Comparison of ENCODE assay signal across 1 cellular context in the genomic region with DNA sequence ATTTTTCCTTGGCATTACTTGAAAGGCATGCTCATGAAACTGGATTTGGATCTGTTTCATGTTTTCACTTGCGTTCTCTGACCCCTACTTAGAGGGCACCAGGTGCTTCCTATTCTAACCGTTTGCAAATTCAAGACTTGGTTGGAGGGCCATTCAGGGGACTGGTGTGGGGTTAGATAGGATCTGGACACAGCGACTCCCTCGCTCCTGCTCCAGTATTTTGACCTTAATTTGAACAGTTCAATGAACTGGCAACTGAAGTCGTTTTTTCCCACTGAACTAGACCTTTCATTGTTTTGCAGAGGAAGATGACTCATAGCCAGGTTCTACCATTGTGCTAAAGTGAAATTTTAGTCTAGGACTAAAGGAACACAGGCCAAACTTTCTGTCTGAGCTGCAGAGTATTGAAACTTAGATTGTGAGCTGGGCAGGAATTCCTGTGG.
A peak's percentile ranks its signal among the peaks of the same experiment; 100 is the strongest.
TF ChIP-seq lines count a peak whose summit lies in the region.

No MANE protein-coding gene starts in this region.

TF ChIP-seq in HepG2, 621 proteins besides CTCF, POLR2A, EP300 and RAD21 (continued from another document and continues in another):
- TF ChIP-seq ELF3 (CRISPR knock-in tag; IDR thresholded peaks at IDR 0.05): peak; percentile 43; the same call in 1 of the 2 replicates
- no peak for TF ChIP-seq MTF1 (CRISPR knock-in tag; IDR thresholded peaks at IDR 0.05)
- 0 out of 2 replicates have a peak, but pooled peaks have one; percentile 12 for TF ChIP-seq TCF7 (IDR thresholded peaks at IDR 0.05; ENCODE audit: low read depth)
- TF ChIP-seq MAFK (conservative IDR thresholded peaks at IDR 0.05 in 1 of 2, IDR thresholded peaks at IDR 0.05 in 1 of 2; ENCODE audit: low read length in 2 of 2): peak in 1 of 2 experiments; percentile 72; a peak in 2 of 4 replicates
- no peak for TF ChIP-seq ZNF17 (CRISPR knock-in tag; IDR thresholded peaks at IDR 0.05)
- TF ChIP-seq NFYC (CRISPR knock-in tag; IDR thresholded peaks at IDR 0.05): 0 out of 2 replicates have a peak, but pooled peaks have one; percentile 11
- TF ChIP-seq ZNF292 (CRISPR knock-in tag; IDR thresholded peaks at IDR 0.05; ENCODE audit: borderline replicate concordance, low read depth): peak; percentile 45; the same call in 1 of the 2 replicates
- no peak for TF ChIP-seq POLR2AphosphoS2 (IDR thresholded peaks at IDR 0.05; ENCODE audit: low read depth, low read length)
- no peak for TF ChIP-seq ZNF510 (CRISPR knock-in tag; IDR thresholded peaks at IDR 0.05; ENCODE audit: low read depth)
- no peak for TF ChIP-seq ADNP (CRISPR knock-in tag; IDR thresholded peaks at IDR 0.05)
- TF ChIP-seq, protein P1, sequence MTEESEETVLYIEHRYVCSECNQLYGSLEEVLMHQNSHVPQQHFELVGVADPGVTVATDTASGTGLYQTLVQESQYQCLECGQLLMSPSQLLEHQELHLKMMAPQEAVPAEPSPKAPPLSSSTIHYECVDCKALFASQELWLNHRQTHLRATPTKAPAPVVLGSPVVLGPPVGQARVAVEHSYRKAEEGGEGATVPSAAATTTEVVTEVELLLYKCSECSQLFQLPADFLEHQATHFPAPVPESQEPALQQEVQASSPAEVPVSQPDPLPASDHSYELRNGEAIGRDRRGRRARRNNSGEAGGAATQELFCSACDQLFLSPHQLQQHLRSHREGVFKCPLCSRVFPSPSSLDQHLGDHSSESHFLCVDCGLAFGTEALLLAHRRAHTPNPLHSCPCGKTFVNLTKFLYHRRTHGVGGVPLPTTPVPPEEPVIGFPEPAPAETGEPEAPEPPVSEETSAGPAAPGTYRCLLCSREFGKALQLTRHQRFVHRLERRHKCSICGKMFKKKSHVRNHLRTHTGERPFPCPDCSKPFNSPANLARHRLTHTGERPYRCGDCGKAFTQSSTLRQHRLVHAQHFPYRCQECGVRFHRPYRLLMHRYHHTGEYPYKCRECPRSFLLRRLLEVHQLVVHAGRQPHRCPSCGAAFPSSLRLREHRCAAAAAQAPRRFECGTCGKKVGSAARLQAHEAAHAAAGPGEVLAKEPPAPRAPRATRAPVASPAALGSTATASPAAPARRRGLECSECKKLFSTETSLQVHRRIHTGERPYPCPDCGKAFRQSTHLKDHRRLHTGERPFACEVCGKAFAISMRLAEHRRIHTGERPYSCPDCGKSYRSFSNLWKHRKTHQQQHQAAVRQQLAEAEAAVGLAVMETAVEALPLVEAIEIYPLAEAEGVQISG (CRISPR knock-in tag; IDR thresholded peaks at IDR 0.05): no peak
- TF ChIP-seq XRCC5 (optimal IDR thresholded peaks at IDR 0.05; ENCODE audit: low read length): no peak
- no peak for TF ChIP-seq SPEN (CRISPR knock-in tag; IDR thresholded peaks at IDR 0.05; ENCODE audit: low read depth)
- TF ChIP-seq ERF (CRISPR knock-in tag; IDR thresholded peaks at IDR 0.05): peak; percentile 48; the same call in 1 of the 2 replicates
- TF ChIP-seq ZNF256 (CRISPR knock-in tag; conservative IDR thresholded peaks at IDR 0.05): no peak
- TF ChIP-seq, protein P2, sequence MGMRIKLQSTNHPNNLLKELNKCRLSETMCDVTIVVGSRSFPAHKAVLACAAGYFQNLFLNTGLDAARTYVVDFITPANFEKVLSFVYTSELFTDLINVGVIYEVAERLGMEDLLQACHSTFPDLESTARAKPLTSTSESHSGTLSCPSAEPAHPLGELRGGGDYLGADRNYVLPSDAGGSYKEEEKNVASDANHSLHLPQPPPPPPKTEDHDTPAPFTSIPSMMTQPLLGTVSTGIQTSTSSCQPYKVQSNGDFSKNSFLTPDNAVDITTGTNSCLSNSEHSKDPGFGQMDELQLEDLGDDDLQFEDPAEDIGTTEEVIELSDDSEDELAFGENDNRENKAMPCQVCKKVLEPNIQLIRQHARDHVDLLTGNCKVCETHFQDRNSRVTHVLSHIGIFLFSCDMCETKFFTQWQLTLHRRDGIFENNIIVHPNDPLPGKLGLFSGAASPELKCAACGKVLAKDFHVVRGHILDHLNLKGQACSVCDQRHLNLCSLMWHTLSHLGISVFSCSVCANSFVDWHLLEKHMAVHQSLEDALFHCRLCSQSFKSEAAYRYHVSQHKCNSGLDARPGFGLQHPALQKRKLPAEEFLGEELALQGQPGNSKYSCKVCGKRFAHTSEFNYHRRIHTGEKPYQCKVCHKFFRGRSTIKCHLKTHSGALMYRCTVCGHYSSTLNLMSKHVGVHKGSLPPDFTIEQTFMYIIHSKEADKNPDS (CRISPR knock-in tag; IDR thresholded peaks at IDR 0.05): peak; percentile 42; the same call in 1 of the 2 replicates
- TF ChIP-seq, protein P3, sequence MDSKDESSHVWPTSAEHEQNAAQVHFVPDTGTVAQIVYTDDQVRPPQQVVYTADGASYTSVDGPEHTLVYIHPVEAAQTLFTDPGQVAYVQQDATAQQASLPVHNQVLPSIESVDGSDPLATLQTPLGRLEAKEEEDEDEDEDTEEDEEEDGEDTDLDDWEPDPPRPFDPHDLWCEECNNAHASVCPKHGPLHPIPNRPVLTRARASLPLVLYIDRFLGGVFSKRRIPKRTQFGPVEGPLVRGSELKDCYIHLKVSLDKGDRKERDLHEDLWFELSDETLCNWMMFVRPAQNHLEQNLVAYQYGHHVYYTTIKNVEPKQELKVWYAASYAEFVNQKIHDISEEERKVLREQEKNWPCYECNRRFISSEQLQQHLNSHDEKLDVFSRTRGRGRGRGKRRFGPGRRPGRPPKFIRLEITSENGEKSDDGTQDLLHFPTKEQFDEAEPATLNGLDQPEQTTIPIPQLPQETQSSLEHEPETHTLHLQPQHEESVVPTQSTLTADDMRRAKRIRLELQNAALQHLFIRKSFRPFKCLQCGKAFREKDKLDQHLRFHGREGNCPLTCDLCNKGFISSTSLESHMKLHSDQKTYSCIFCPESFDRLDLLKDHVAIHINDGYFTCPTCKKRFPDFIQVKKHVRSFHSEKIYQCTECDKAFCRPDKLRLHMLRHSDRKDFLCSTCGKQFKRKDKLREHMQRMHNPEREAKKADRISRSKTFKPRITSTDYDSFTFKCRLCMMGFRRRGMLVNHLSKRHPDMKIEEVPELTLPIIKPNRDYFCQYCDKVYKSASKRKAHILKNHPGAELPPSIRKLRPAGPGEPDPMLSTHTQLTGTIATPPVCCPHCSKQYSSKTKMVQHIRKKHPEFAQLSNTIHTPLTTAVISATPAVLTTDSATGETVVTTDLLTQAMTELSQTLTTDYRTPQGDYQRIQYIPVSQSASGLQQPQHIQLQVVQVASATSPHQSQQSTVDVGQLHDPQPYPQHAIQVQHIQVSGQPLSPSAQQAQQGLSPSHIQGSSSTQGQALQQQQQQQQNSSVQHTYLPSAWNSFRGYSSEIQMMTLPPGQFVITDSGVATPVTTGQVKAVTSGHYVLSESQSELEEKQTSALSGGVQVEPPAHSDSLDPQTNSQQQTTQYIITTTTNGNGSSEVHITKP (CRISPR knock-in tag; IDR thresholded peaks at IDR 0.05; ENCODE audit: low read depth): peak; percentile 85; the same call in 1 of the 2 replicates
- TF ChIP-seq DMAP1 (CRISPR knock-in tag; IDR thresholded peaks at IDR 0.05): no peak
- peak; percentile 33 for TF ChIP-seq ZNF781 (CRISPR knock-in tag; IDR thresholded peaks at IDR 0.05; ENCODE audit: borderline replicate concordance, not compliant biosample characterization)
- no peak for TF ChIP-seq GABPB1 (CRISPR knock-in tag; IDR thresholded peaks at IDR 0.05)
- no peak for TF ChIP-seq MXI1 (IDR thresholded peaks at IDR 0.05; ENCODE audit: borderline replicate concordance, low read depth, low read length)
- peak; percentile 32; the same call in 1 of the 2 replicates for TF ChIP-seq FOXJ3 (CRISPR knock-in tag; IDR thresholded peaks at IDR 0.05; ENCODE audit: borderline replicate concordance)
- no peak for TF ChIP-seq ZNF724P (CRISPR knock-in tag; IDR thresholded peaks at IDR 0.05; ENCODE audit: borderline replicate concordance)
- TF ChIP-seq, protein P4, sequence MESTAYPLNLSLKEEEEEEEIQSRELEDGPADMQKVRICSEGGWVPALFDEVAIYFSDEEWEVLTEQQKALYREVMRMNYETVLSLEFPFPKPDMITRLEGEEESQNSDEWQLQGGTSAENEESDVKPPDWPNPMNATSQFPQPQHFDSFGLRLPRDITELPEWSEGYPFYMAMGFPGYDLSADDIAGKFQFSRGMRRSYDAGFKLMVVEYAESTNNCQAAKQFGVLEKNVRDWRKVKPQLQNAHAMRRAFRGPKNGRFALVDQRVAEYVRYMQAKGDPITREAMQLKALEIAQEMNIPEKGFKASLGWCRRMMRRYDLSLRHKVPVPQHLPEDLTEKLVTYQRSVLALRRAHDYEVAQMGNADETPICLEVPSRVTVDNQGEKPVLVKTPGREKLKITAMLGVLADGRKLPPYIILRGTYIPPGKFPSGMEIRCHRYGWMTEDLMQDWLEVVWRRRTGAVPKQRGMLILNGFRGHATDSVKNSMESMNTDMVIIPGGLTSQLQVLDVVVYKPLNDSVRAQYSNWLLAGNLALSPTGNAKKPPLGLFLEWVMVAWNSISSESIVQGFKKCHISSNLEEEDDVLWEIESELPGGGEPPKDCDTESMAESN (CRISPR knock-in tag; conservative IDR thresholded peaks at IDR 0.05): no peak; the same call in 1 of the 2 replicates
- TF ChIP-seq SSRP1 (CRISPR knock-in tag; IDR thresholded peaks at IDR 0.05): no peak
- no peak; the same call in 1 of the 2 replicates for TF ChIP-seq ZMYM3 (CRISPR knock-in tag; IDR thresholded peaks at IDR 0.05)
- TF ChIP-seq, protein P5, sequence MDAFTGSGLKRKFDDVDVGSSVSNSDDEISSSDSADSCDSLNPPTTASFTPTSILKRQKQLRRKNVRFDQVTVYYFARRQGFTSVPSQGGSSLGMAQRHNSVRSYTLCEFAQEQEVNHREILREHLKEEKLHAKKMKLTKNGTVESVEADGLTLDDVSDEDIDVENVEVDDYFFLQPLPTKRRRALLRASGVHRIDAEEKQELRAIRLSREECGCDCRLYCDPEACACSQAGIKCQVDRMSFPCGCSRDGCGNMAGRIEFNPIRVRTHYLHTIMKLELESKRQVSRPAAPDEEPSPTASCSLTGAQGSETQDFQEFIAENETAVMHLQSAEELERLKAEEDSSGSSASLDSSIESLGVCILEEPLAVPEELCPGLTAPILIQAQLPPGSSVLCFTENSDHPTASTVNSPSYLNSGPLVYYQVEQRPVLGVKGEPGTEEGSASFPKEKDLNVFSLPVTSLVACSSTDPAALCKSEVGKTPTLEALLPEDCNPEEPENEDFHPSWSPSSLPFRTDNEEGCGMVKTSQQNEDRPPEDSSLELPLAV (CRISPR knock-in tag; conservative IDR thresholded peaks at IDR 0.05; ENCODE audit: low read depth): no peak
- peak; percentile 27; the same call in 1 of the 2 replicates for TF ChIP-seq ZNF644 (CRISPR knock-in tag; IDR thresholded peaks at IDR 0.05; ENCODE audit: low read depth)
- 0 out of 2 replicates have a peak, but pooled peaks have one; percentile 50 for TF ChIP-seq ZNF792 (CRISPR knock-in tag; IDR thresholded peaks at IDR 0.05)
- peak; percentile 88 for TF ChIP-seq FOSL1 (CRISPR knock-in tag; IDR thresholded peaks at IDR 0.05; ENCODE audit: borderline replicate concordance)
- TF ChIP-seq, protein P6, sequence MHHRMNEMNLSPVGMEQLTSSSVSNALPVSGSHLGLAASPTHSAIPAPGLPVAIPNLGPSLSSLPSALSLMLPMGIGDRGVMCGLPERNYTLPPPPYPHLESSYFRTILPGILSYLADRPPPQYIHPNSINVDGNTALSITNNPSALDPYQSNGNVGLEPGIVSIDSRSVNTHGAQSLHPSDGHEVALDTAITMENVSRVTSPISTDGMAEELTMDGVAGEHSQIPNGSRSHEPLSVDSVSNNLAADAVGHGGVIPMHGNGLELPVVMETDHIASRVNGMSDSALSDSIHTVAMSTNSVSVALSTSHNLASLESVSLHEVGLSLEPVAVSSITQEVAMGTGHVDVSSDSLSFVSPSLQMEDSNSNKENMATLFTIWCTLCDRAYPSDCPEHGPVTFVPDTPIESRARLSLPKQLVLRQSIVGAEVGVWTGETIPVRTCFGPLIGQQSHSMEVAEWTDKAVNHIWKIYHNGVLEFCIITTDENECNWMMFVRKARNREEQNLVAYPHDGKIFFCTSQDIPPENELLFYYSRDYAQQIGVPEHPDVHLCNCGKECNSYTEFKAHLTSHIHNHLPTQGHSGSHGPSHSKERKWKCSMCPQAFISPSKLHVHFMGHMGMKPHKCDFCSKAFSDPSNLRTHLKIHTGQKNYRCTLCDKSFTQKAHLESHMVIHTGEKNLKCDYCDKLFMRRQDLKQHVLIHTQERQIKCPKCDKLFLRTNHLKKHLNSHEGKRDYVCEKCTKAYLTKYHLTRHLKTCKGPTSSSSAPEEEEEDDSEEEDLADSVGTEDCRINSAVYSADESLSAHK (CRISPR knock-in tag; IDR thresholded peaks at IDR 0.05; ENCODE audit: borderline replicate concordance): no peak
- TF ChIP-seq, protein P7, sequence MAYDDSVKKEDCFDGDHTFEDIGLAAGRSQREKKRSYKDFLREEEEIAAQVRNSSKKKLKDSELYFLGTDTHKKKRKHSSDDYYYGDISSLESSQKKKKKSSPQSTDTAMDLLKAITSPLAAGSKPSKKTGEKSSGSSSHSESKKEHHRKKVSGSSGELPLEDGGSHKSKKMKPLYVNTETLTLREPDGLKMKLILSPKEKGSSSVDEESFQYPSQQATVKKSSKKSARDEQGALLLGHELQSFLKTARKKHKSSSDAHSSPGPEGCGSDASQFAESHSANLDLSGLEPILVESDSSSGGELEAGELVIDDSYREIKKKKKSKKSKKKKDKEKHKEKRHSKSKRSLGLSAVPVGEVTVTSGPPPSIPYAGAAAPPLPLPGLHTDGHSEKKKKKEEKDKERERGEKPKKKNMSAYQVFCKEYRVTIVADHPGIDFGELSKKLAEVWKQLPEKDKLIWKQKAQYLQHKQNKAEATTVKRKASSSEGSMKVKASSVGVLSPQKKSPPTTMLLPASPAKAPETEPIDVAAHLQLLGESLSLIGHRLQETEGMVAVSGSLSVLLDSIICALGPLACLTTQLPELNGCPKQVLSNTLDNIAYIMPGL (CRISPR knock-in tag; IDR thresholded peaks at IDR 0.05; ENCODE audit: borderline replicate concordance in 1 of 2, low read depth in 1 of 2): no peak
- peak; percentile 9; the same call in 1 of the 2 replicates for TF ChIP-seq HNF4G (IDR thresholded peaks at IDR 0.05; ENCODE audit: borderline replicate concordance, low read depth, low read length)
- TF ChIP-seq HNF4G (CRISPR knock-in tag; IDR thresholded peaks at IDR 0.05; ENCODE audit: borderline replicate concordance, low read depth): no peak
- TF ChIP-seq ZNF615 (CRISPR knock-in tag; IDR thresholded peaks at IDR 0.05; ENCODE audit: borderline replicate concordance): no peak
- TF ChIP-seq RCOR2 (CRISPR knock-in tag; IDR thresholded peaks at IDR 0.05): peak; percentile 82
- TF ChIP-seq, protein P8, sequence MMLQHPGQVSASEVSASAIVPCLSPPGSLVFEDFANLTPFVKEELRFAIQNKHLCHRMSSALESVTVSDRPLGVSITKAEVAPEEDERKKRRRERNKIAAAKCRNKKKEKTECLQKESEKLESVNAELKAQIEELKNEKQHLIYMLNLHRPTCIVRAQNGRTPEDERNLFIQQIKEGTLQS (CRISPR knock-in tag; IDR thresholded peaks at IDR 0.05): peak; percentile 88
- TF ChIP-seq, protein P9, sequence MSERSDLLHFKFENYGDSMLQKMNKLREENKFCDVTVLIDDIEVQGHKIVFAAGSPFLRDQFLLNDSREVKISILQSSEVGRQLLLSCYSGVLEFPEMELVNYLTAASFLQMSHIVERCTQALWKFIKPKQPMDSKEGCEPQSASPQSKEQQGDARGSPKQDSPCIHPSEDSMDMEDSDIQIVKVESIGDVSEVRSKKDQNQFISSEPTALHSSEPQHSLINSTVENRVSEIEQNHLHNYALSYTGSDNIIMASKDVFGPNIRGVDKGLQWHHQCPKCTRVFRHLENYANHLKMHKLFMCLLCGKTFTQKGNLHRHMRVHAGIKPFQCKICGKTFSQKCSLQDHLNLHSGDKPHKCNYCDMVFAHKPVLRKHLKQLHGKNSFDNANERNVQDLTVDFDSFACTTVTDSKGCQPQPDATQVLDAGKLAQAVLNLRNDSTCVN (CRISPR knock-in tag; IDR thresholded peaks at IDR 0.05; ENCODE audit: borderline replicate concordance): peak; percentile 43; the same call in 1 of the 2 replicates
